ENCODE assay signal across 1 cellular context in the genomic region with DNA sequence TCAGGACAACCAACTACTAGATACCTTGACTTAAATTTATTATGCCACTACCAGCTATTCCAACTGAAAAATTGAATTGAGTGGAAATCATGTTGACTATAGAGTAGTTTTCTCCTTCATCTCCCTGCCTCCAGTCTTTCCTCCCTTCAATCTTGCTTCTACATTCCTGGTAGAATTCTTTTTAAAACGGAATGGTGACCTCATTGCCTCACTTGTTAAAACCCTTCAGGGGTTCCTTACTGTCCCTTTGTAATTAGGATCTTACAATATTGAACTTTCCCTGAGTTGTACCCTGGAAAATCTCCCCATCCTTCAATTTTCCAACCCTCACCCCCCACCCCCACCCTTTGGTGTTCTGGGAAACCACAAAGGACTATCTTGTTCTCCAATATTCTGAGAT.
TF ChIP-seq lines count a peak whose summit lies in the region.

No MANE protein-coding gene starts in this region.

TF ChIP-seq in K562, 482 proteins besides CTCF, POLR2A, EP300 and RAD21 (continued from another document):
- TF ChIP-seq, protein P1, sequence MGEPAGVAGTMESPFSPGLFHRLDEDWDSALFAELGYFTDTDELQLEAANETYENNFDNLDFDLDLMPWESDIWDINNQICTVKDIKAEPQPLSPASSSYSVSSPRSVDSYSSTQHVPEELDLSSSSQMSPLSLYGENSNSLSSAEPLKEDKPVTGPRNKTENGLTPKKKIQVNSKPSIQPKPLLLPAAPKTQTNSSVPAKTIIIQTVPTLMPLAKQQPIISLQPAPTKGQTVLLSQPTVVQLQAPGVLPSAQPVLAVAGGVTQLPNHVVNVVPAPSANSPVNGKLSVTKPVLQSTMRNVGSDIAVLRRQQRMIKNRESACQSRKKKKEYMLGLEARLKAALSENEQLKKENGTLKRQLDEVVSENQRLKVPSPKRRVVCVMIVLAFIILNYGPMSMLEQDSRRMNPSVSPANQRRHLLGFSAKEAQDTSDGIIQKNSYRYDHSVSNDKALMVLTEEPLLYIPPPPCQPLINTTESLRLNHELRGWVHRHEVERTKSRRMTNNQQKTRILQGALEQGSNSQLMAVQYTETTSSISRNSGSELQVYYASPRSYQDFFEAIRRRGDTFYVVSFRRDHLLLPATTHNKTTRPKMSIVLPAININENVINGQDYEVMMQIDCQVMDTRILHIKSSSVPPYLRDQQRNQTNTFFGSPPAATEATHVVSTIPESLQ (CRISPR knock-in tag; IDR thresholded peaks at IDR 0.05), result 0 out of 2 replicates have a peak, but pooled peaks have one; percentile 27
- TF ChIP-seq BRD9 (IDR thresholded peaks at IDR 0.05; ENCODE audit: low read depth, partially characterized antibody) (no peak), ATF7 (IDR thresholded peaks at IDR 0.05) (no peak), CGGBP1 (CRISPR knock-in tag; IDR thresholded peaks at IDR 0.05) (no peak), THRAP3 (IDR thresholded peaks at IDR 0.05; ENCODE audit: borderline replicate concordance) (no peak), ZNF124 (CRISPR knock-in tag; IDR thresholded peaks at IDR 0.05) (no peak), POU5F1 (IDR thresholded peaks at IDR 0.05; ENCODE audit: borderline replicate concordance, low read depth, low read length, partially characterized antibody) (no peak)
- TF ChIP-seq, protein P2, sequence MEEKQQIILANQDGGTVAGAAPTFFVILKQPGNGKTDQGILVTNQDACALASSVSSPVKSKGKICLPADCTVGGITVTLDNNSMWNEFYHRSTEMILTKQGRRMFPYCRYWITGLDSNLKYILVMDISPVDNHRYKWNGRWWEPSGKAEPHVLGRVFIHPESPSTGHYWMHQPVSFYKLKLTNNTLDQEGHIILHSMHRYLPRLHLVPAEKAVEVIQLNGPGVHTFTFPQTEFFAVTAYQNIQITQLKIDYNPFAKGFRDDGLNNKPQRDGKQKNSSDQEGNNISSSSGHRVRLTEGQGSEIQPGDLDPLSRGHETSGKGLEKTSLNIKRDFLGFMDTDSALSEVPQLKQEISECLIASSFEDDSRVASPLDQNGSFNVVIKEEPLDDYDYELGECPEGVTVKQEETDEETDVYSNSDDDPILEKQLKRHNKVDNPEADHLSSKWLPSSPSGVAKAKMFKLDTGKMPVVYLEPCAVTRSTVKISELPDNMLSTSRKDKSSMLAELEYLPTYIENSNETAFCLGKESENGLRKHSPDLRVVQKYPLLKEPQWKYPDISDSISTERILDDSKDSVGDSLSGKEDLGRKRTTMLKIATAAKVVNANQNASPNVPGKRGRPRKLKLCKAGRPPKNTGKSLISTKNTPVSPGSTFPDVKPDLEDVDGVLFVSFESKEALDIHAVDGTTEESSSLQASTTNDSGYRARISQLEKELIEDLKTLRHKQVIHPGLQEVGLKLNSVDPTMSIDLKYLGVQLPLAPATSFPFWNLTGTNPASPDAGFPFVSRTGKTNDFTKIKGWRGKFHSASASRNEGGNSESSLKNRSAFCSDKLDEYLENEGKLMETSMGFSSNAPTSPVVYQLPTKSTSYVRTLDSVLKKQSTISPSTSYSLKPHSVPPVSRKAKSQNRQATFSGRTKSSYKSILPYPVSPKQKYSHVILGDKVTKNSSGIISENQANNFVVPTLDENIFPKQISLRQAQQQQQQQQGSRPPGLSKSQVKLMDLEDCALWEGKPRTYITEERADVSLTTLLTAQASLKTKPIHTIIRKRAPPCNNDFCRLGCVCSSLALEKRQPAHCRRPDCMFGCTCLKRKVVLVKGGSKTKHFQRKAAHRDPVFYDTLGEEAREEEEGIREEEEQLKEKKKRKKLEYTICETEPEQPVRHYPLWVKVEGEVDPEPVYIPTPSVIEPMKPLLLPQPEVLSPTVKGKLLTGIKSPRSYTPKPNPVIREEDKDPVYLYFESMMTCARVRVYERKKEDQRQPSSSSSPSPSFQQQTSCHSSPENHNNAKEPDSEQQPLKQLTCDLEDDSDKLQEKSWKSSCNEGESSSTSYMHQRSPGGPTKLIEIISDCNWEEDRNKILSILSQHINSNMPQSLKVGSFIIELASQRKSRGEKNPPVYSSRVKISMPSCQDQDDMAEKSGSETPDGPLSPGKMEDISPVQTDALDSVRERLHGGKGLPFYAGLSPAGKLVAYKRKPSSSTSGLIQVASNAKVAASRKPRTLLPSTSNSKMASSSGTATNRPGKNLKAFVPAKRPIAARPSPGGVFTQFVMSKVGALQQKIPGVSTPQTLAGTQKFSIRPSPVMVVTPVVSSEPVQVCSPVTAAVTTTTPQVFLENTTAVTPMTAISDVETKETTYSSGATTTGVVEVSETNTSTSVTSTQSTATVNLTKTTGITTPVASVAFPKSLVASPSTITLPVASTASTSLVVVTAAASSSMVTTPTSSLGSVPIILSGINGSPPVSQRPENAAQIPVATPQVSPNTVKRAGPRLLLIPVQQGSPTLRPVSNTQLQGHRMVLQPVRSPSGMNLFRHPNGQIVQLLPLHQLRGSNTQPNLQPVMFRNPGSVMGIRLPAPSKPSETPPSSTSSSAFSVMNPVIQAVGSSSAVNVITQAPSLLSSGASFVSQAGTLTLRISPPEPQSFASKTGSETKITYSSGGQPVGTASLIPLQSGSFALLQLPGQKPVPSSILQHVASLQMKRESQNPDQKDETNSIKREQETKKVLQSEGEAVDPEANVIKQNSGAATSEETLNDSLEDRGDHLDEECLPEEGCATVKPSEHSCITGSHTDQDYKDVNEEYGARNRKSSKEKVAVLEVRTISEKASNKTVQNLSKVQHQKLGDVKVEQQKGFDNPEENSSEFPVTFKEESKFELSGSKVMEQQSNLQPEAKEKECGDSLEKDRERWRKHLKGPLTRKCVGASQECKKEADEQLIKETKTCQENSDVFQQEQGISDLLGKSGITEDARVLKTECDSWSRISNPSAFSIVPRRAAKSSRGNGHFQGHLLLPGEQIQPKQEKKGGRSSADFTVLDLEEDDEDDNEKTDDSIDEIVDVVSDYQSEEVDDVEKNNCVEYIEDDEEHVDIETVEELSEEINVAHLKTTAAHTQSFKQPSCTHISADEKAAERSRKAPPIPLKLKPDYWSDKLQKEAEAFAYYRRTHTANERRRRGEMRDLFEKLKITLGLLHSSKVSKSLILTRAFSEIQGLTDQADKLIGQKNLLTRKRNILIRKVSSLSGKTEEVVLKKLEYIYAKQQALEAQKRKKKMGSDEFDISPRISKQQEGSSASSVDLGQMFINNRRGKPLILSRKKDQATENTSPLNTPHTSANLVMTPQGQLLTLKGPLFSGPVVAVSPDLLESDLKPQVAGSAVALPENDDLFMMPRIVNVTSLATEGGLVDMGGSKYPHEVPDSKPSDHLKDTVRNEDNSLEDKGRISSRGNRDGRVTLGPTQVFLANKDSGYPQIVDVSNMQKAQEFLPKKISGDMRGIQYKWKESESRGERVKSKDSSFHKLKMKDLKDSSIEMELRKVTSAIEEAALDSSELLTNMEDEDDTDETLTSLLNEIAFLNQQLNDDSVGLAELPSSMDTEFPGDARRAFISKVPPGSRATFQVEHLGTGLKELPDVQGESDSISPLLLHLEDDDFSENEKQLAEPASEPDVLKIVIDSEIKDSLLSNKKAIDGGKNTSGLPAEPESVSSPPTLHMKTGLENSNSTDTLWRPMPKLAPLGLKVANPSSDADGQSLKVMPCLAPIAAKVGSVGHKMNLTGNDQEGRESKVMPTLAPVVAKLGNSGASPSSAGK (IDR thresholded peaks at IDR 0.05), result no peak
